26 cellular contexts compared by ENCODE assay signal in the genomic region with DNA sequence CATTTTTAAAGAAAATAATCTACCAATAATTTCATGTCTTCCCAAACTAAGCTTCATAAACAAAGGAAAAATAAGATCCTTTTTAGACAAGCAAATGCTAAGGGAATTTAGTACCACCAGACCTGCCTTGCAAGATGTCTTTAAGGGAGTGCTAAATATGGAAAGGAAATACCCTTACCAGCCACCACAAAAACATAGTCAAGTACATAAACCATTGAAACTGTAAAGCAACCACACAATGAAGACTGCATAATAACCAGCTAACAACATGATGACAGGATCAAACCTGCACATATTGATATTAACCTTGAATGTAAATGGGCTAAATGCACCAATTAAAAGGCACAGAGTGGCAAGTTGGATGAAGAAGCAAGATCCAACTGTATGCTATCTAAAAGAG.
"Had no signal": no experiment of that assay in that cellular context is flagged by ENCODE, and none has a peak within 500 bp of the region (broad histone marks: within the 10 kb centered on the region; RNA-seq: fewer than 3 reads in every experiment).

No MANE protein-coding gene starts in this region.

- H3K4me3 ChIP-seq: ovary, psoas muscle, right lobe of liver, sigmoid colon, stomach, thoracic aorta, thyroid gland, tibial nerve, upper lobe of left lung, vagina had no signal

- H3K36me3 ChIP-seq: ovary, right lobe of liver, sigmoid colon, stomach, thoracic aorta, thyroid gland, tibial nerve, upper lobe of left lung, vagina had no signal

- DNase-seq: nephron progenitor cell; occipital lobe; ovary; posterior cingulate gyrus; psoas muscle; right cardiac atrium; right lobe of liver; sigmoid colon; small intestine; stimulated activated CD4-positive, alpha-beta T cell treated with anti-CD3 and anti-CD28 coated beads, Interleukin-15, amount 100 ng/mL, for 24 hours; stimulated activated CD4-positive, alpha-beta T cell treated with anti-CD3 and anti-CD28 coated beads, Interleukin-2, amount 100 ng/mL, for 24 hours; stimulated activated CD4-positive, alpha-beta T cell treated with anti-CD3 and anti-CD28 coated beads, Interleukin-2, amount 100 ng/mL, for 48 hours; stimulated activated CD4-positive, alpha-beta T cell treated with anti-CD3 and anti-CD28 coated beads, Interleukin-4, amount 100 ng/mL, for 24 hours; stimulated activated naive B cell treated with anti-CD40 and anti-IgM and Interleukin-4, amounts not matched to agents 10 μg/mL and 1 μg/mL and 100 μg/mL, for 72 hours; stimulated activated naive CD4-positive, alpha-beta T cell treated with Interleukin-2 at 50 U/mL for 16 hours; stomach; thyroid gland; trophoblast cell; upper lobe of left lung had no signal

- H3K27ac ChIP-seq: ovary, parathyroid adenoma, psoas muscle, right lobe of liver, sigmoid colon, stomach, thoracic aorta, thyroid gland, tibial nerve, upper lobe of left lung, vagina had no signal

- H3K9ac ChIP-seq: parathyroid adenoma had no signal

- H3K9me3 ChIP-seq: ovary, right lobe of liver, sigmoid colon, thoracic aorta, thyroid gland, vagina had no signal

- ATAC-seq: natural killer cell treated with Interleukin-12 subunit alpha and Interleukin-12 subunit beta and Interleukin-15 and Interleukin-18, amount 100 ng/mL, for 72 hours; psoas muscle; right cardiac atrium; right lobe of liver; stimulated activated effector memory CD8-positive, alpha-beta T cell treated with anti-CD3 and anti-CD28 coated beads, Interleukin-12 subunit alpha, Interleukin-12 subunit beta, amount 100 ng/mL, for 72 hours; stimulated activated naive B cell treated with anti-CD40 and anti-IgM and Interleukin-4, amounts not matched to agents 10 μg/mL and 1 μg/mL and 100 μg/mL, for 72 hours had no signal

- H3K79me2 ChIP-seq: parathyroid adenoma had no signal

- H3K27me3 ChIP-seq: ovary, right lobe of liver, sigmoid colon, stomach, thyroid gland, tibial nerve, upper lobe of left lung, vagina had no signal

- FAIRE-seq: small intestine, urothelium cell line had no signal

- H2AFZ ChIP-seq: parathyroid adenoma had no signal

- H3K4me1 ChIP-seq: parathyroid adenoma, psoas muscle, right lobe of liver, sigmoid colon, stomach, thyroid gland, tibial nerve, upper lobe of left lung, vagina had no signal
